Comparison of ENCODE assay signal across 2 cellular contexts in the genomic region with DNA sequence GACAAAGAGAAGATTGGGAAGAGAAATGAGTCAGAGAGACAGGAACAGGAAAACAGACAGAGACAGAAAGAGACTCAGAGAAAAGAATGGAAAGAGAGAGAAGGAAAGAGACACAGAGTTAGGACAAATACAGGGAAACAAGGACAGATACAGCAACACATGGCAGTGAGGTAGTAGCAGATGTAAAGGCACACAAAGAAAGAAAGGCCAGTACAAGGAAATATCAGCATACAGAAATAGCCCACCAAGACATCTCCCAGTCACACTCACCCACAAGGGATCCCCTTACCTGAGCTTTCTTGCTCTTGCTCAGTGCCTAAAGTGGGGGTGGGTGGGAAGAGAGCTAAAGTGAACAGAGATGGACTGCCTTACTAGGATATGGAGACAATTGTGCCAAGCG.
TF ChIP-seq lines count a peak whose summit lies in the region.

No MANE protein-coding gene starts in this region.

TF ChIP-seq in A549, 52 proteins besides CTCF, POLR2A, EP300 and RAD21:
- TF ChIP-seq, protein P1, sequence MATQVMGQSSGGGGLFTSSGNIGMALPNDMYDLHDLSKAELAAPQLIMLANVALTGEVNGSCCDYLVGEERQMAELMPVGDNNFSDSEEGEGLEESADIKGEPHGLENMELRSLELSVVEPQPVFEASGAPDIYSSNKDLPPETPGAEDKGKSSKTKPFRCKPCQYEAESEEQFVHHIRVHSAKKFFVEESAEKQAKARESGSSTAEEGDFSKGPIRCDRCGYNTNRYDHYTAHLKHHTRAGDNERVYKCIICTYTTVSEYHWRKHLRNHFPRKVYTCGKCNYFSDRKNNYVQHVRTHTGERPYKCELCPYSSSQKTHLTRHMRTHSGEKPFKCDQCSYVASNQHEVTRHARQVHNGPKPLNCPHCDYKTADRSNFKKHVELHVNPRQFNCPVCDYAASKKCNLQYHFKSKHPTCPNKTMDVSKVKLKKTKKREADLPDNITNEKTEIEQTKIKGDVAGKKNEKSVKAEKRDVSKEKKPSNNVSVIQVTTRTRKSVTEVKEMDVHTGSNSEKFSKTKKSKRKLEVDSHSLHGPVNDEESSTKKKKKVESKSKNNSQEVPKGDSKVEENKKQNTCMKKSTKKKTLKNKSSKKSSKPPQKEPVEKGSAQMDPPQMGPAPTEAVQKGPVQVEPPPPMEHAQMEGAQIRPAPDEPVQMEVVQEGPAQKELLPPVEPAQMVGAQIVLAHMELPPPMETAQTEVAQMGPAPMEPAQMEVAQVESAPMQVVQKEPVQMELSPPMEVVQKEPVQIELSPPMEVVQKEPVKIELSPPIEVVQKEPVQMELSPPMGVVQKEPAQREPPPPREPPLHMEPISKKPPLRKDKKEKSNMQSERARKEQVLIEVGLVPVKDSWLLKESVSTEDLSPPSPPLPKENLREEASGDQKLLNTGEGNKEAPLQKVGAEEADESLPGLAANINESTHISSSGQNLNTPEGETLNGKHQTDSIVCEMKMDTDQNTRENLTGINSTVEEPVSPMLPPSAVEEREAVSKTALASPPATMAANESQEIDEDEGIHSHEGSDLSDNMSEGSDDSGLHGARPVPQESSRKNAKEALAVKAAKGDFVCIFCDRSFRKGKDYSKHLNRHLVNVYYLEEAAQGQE (IDR thresholded peaks at IDR 0.05), result no peak
- TF ChIP-seq HDAC2 (IDR thresholded peaks at IDR 0.05), result no peak
- no peak for TF ChIP-seq TP53 (CRISPR knock-in tag; IDR thresholded peaks at IDR 0.05)
- TF ChIP-seq, protein P2, sequence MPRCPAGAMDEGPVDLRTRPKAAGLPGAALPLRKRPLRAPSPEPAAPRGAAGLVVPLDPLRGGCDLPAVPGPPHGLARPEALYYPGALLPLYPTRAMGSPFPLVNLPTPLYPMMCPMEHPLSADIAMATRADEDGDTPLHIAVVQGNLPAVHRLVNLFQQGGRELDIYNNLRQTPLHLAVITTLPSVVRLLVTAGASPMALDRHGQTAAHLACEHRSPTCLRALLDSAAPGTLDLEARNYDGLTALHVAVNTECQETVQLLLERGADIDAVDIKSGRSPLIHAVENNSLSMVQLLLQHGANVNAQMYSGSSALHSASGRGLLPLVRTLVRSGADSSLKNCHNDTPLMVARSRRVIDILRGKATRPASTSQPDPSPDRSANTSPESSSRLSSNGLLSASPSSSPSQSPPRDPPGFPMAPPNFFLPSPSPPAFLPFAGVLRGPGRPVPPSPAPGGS (IDR thresholded peaks at IDR 0.05), result no peak
- no peak for TF ChIP-seq GATA3 (IDR thresholded peaks at IDR 0.05; ENCODE audit: borderline replicate concordance)
- TF ChIP-seq, protein P3, sequence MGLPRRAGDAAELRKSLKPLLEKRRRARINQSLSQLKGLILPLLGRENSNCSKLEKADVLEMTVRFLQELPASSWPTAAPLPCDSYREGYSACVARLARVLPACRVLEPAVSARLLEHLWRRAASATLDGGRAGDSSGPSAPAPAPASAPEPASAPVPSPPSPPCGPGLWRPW (IDR thresholded peaks at IDR 0.05), result no peak
- no peak for TF ChIP-seq NFE2L2 (conservative IDR thresholded peaks at IDR 0.05; ENCODE audit: low read length)
- no peak for TF ChIP-seq JUN (IDR thresholded peaks at IDR 0.05)
- no peak for TF ChIP-seq SMC3 (IDR thresholded peaks at IDR 0.05)
- TF ChIP-seq RARB (CRISPR knock-in tag; IDR thresholded peaks at IDR 0.05), result no peak
- TF ChIP-seq, protein P4, sequence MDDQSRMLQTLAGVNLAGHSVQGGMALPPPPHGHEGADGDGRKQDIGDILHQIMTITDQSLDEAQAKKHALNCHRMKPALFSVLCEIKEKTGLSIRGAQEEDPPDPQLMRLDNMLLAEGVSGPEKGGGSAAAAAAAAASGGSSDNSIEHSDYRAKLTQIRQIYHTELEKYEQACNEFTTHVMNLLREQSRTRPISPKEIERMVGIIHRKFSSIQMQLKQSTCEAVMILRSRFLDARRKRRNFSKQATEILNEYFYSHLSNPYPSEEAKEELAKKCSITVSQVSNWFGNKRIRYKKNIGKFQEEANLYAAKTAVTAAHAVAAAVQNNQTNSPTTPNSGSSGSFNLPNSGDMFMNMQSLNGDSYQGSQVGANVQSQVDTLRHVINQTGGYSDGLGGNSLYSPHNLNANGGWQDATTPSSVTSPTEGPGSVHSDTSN (IDR thresholded peaks at IDR 0.05), result no peak
- TF ChIP-seq ZC3H11A (IDR thresholded peaks at IDR 0.05), result no peak
- TF ChIP-seq KDM1A (IDR thresholded peaks at IDR 0.05; ENCODE audit: low read depth), result no peak
- no peak for TF ChIP-seq BHLHE40 (IDR thresholded peaks at IDR 0.05; ENCODE audit: low read depth, low read length)
- TF ChIP-seq SREBF2 (IDR thresholded peaks at IDR 0.05), result no peak
- no peak for TF ChIP-seq ZNF302 (CRISPR knock-in tag; IDR thresholded peaks at IDR 0.05)
- TF ChIP-seq, protein P5, sequence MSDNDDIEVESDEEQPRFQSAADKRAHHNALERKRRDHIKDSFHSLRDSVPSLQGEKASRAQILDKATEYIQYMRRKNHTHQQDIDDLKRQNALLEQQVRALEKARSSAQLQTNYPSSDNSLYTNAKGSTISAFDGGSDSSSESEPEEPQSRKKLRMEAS (IDR thresholded peaks at IDR 0.05), result no peak
- TF ChIP-seq, protein P6, sequence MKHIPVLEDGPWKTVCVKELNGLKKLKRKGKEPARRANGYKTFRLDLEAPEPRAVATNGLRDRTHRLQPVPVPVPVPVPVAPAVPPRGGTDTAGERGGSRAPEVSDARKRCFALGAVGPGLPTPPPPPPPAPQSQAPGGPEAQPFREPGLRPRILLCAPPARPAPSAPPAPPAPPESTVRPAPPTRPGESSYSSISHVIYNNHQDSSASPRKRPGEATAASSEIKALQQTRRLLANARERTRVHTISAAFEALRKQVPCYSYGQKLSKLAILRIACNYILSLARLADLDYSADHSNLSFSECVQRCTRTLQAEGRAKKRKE (CRISPR knock-in tag; IDR thresholded peaks at IDR 0.05; ENCODE audit: low read depth), result no peak
TF ChIP-seq in A549: peak in this region for 0.

TF ChIP-seq in neural cell, 6 proteins besides CTCF, POLR2A, EP300 and RAD21:
- TF ChIP-seq TAF1 (IDR thresholded peaks at IDR 0.05; ENCODE audit: low read depth) (no peak), EZH2 (IDR thresholded peaks at IDR 0.05; ENCODE audit: borderline replicate concordance, insufficient read depth, low read length, poor library complexity, severe bottlenecking) (no peak), POLR2AphosphoS5 (IDR thresholded peaks at IDR 0.05) (no peak), SMC3 (conservative IDR thresholded peaks at IDR 0.05; ENCODE audit: poor library complexity) (no peak), MXI1 (conservative IDR thresholded peaks at IDR 0.05; ENCODE audit: poor library complexity, severe bottlenecking) (no peak)
- TF ChIP-seq, protein P1 (IDR thresholded peaks at IDR 0.05; ENCODE audit: borderline replicate concordance), result no peak
